Comparison of ENCODE assay signal across 11 cellular contexts in the genomic region with DNA sequence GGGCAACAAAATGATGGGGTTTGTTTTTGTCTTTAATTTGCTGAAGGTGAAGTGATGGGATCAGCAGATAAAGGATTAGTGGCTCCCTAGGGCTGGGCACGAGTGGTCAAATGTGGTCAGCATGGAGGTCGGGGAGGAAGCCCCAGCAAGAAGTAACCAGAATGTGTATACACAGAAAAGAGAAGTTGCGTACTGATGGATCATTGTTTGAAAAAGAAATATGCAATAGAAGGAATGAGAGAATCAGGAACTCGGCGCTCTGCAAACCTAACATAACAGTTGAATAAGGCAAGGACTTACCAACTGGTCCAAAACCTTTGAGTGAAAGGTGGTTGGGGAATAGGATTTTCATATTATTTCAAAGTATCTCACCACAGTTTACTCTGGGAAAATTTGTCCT. TPM values are rescaled to one million over a fixed set of nuclear protein-coding genes. Genes with fewer than 3 reads are reported as not detected.
DNase-seq lines count a peak whose midpoint lies in the region; ATAC-seq, FAIRE-seq and TF ChIP-seq lines count a peak whose summit lies in the region.
"Had no signal": no experiment of that assay in that cellular context is flagged by ENCODE, and none has a peak within 500 bp of the region (broad histone marks: within the 10 kb centered on the region; RNA-seq: fewer than 3 reads in every experiment).

No MANE protein-coding gene starts in this region.

- 45% methylated on average over 5 of the region's 5 CpGs for WGBS in K562 (ENCODE audit: insufficient coverage, low coverage, missing lambda C conversion rate)
- WGBS in GM23248 (ENCODE audit: low coverage in 1 of 2, low lambda C conversion rate in 2 of 2, missing lambda C conversion rate in 2 of 2), 2 experiments, result 85 to 88% methylated on average over 5 of the region's 5 CpGs

- H3K9me3 Mint-ChIP-seq in CD8-positive, alpha-beta T cell, result no peaks in the 10 kb centered on the region

- TF ChIP-seq EP300 in K562 (IDR thresholded peaks at IDR 0.05; ENCODE audit: low read length) (no peak), neural cell (conservative IDR thresholded peaks at IDR 0.05; ENCODE audit: poor library complexity, severe bottlenecking) (no peak)

- H2AFZ ChIP-seq in K562 (ENCODE audit: low read depth, low read length) (no peak overlapping the region), neural cell (ENCODE audit: low read depth, low read length) (no peak overlapping the region), GM23248 (no peak overlapping the region)

- CTCF ChIA-PET in CD8-positive, alpha-beta T cell (lab: Charles Lee), result interaction anchor here (1.0 to 6.7 kb wide), 4 partner anchors 14 to 85 kb away, joined by 3 to 38 read pairs (median 4); a partner anchor contains a TSS
- CTCF ChIA-PET in K562 (lab: Yijun Ruan, JAX; ENCODE audit: low intra/inter-chr PET ratio), result no interaction called here

- H3K4me3 Mint-ChIP-seq in CD8-positive, alpha-beta T cell, result peak overlapping the region; percentile 85

- no peak for TF ChIP-seq CTCF in CD8-positive, alpha-beta T cell (IDR thresholded peaks at IDR 0.05)
- no peak for TF ChIP-seq CTCF in K562 (IDR thresholded peaks at IDR 0.05 in 2 of 3, conservative IDR thresholded peaks at IDR 0.05 in 1 of 3; ENCODE audit: insufficient read depth in 2 of 3, low read depth in 1 of 3, low read length in 3 of 3)
- TF ChIP-seq CTCF in neural cell (IDR thresholded peaks at IDR 0.05; ENCODE audit: poor library complexity, severe bottlenecking), result no peak
- TF ChIP-seq CTCF in D721Med (IDR thresholded peaks at IDR 0.05; ENCODE audit: insufficient read depth, missing control alignments), result no peak

- no peaks in the 10 kb centered on the region for H3K36me3 Mint-ChIP-seq in CD8-positive, alpha-beta T cell

- TSS peak; percentile 46 for BruUV-seq in K562 (replicated peaks; lab: Mats Ljungman, UMichigan)

- H3K27ac ChIP-seq in CD8-positive, alpha-beta T cell (ENCODE audit: low read depth, low read length), result no peak overlapping the region
- no peak overlapping the region for H3K27ac ChIP-seq in K562 (ENCODE audit: extremely low read depth, low read depth, low read length)
- peak overlapping the region; percentile 64 for H3K27ac ChIP-seq in neural cell (ENCODE audit: low read length)
- no peak overlapping the region for H3K27ac ChIP-seq in GM23248
- H3K27ac ChIP-seq: foreskin keratinocyte had no signal

- H3K9me1 ChIP-seq in K562 (ENCODE audit: control insufficient read depth, insufficient read depth, low read length), result no peaks in the 10 kb centered on the region

- H4K20me1 ChIP-seq in K562 (replicated peaks; ENCODE audit: control insufficient read depth, insufficient read depth, low read length) (no peaks in the 10 kb centered on the region), neural cell (ENCODE audit: insufficient read depth) (no peaks in the 10 kb centered on the region), GM23248 (ENCODE audit: insufficient read depth) (no peaks in the 10 kb centered on the region)

- H3K4me1 ChIP-seq in CD8-positive, alpha-beta T cell (ENCODE audit: insufficient read depth, low read length), result peaks cover 13% of the 10 kb centered on the region
- H3K4me1 ChIP-seq in K562 (replicated peaks in 1 of 2; ENCODE audit: control insufficient read depth in 2 of 2, insufficient read depth in 2 of 2, low read length in 2 of 2), result peaks cover 17 to 24% of the 10 kb centered on the region in 2 experiments; a peak in 4 of 5 replicates
- H3K4me1 ChIP-seq in GM23248 (ENCODE audit: insufficient read depth), result no peaks in the 10 kb centered on the region
- H3K4me1 ChIP-seq: foreskin keratinocyte had no signal

- no peaks in the 10 kb centered on the region for H3K9me3 ChIP-seq in CD8-positive, alpha-beta T cell (ENCODE audit: low read length)
- no peaks in the 10 kb centered on the region for H3K9me3 ChIP-seq in K562 (replicated peaks; ENCODE audit: control insufficient read depth, insufficient read depth, low read depth, low read length)
- no peaks in the 10 kb centered on the region for H3K9me3 ChIP-seq in neural cell (ENCODE audit: low read length)
- H3K9me3 ChIP-seq in GM23248 (ENCODE audit: low read depth), result no peaks in the 10 kb centered on the region
- H3K9me3 ChIP-seq: vagina had no signal

- peaks cover 46% of the 10 kb centered on the region for H3K4me1 Mint-ChIP-seq in CD8-positive, alpha-beta T cell (ENCODE audit: low read depth)

- FAIRE-seq in K562 (lab: Jason Lieb, UNC) (no peak), D721Med (lab: Jason Lieb, UNC) (no peak)

- no peaks in the 10 kb centered on the region; the same call in 2 of the 3 replicates for H3K79me2 ChIP-seq in K562 (ENCODE audit: control insufficient read depth, insufficient read depth, low read length)
- peaks cover 31% of the 10 kb centered on the region for H3K79me2 ChIP-seq in neural cell (replicated peaks; ENCODE audit: insufficient read depth, low read length)
- H3K79me2 ChIP-seq in GM23248 (ENCODE audit: insufficient read depth), result 0 out of 2 replicates have a peak, but pooled peaks cover 7% of the 10 kb centered on the region

- H3K27ac Mint-ChIP-seq in CD8-positive, alpha-beta T cell, result no peak overlapping the region

- H3K4me2 ChIP-seq in K562 (ENCODE audit: insufficient read depth, low read length), result no peak overlapping the region
- H3K4me2 ChIP-seq in neural cell (ENCODE audit: low read length), result peak overlapping the region; percentile 99
- no peak overlapping the region for H3K4me2 ChIP-seq in GM23248 (ENCODE audit: unreplicated experiment)

- intact Hi-C loops in CD8-positive, alpha-beta T cell (cut with DNase I, micrococcal nuclease), result loop anchor here in 1 of 2 experiments (5.0 kb wide), 1 partner anchor 74 kb away; a partner anchor contains a TSS
- intact Hi-C loops in K562 (cut with micrococcal nuclease), result no loop called here

- no peaks in the 10 kb centered on the region for H3K27me3 Mint-ChIP-seq in CD8-positive, alpha-beta T cell (ENCODE audit: low read depth)

- no peaks in the 10 kb centered on the region for H3F3A ChIP-seq in neural cell (ENCODE audit: insufficient read depth, low read length, poor library complexity, severe bottlenecking)
- peaks cover 6% of the 10 kb centered on the region; the same call in 1 of the 2 replicates for H3F3A ChIP-seq in GM23248 (ENCODE audit: insufficient read depth)

- TF ChIP-seq RAD21 in K562 (CRISPR knock-in tag; conservative IDR thresholded peaks at IDR 0.05 in 1 of 2, IDR thresholded peaks at IDR 0.05 in 1 of 2) (no peak), neural cell (conservative IDR thresholded peaks at IDR 0.05) (no peak)

- ATAC-seq in CD8-positive, alpha-beta T cell, result no peak
- ATAC-seq in K562 (no peak), left lobe of liver (no peak)
- ATAC-seq: right cardiac atrium had no signal

- POLR2A ChIA-PET in CD8-positive, alpha-beta T cell (lab: Charles Lee), result interaction anchor here (2.8 to 3.1 kb wide), 2 partner anchors 15 to 20 kb away, joined by 8 to 22 read pairs; a partner anchor contains a TSS
- POLR2A ChIA-PET in K562 (lab: Yijun Ruan, JAX), result interaction anchor here (0.9 kb wide), 1 partner anchor 16 kb away, joined by 3 read pairs; no protein-coding TSS in a partner anchor

- no peaks in the 10 kb centered on the region for H3K36me3 ChIP-seq in CD8-positive, alpha-beta T cell (ENCODE audit: insufficient read depth, low read length)
- H3K36me3 ChIP-seq in K562 (ENCODE audit: control insufficient read depth, insufficient read depth, low read length) (no peaks in the 10 kb centered on the region; the same call in 1 of the 3 replicates), neural cell (ENCODE audit: insufficient read depth, low read length) (no peaks in the 10 kb centered on the region), GM23248 (ENCODE audit: low read depth) (no peaks in the 10 kb centered on the region)
- H3K36me3 ChIP-seq: vagina had no signal

- H3K4me3 ChIP-seq in CD8-positive, alpha-beta T cell (ENCODE audit: low read depth, low read length), result no peak overlapping the region
- no peak overlapping the region for H3K4me3 ChIP-seq in K562
- H3K4me3 ChIP-seq in neural cell (ENCODE audit: low read length), result peak overlapping the region; percentile 86
- H3K4me3 ChIP-seq in GM23248, result no peak overlapping the region

- no peak for TF ChIP-seq POLR2A in K562 (conservative IDR thresholded peaks at IDR 0.05)

- H3K9me2 ChIP-seq in neural cell (ENCODE audit: insufficient read depth, low read length) (no peaks in the 10 kb centered on the region), GM23248 (ENCODE audit: insufficient read depth) (no peaks in the 10 kb centered on the region)

- H3K9ac ChIP-seq in K562 (ENCODE audit: insufficient read depth in 1 of 2, low read depth in 2 of 2, low read length in 2 of 2), result no peak overlapping the region
- peak overlapping the region; percentile 80 for H3K9ac ChIP-seq in neural cell (ENCODE audit: low read length)
- no peak overlapping the region for H3K9ac ChIP-seq in GM23248

- no peaks in the 10 kb centered on the region for H3K27me3 ChIP-seq in CD8-positive, alpha-beta T cell (ENCODE audit: insufficient read depth, low read length)
- H3K27me3 ChIP-seq in K562 (ENCODE audit: control insufficient read depth in 2 of 2, insufficient read depth in 2 of 2, low read length in 2 of 2) (no peaks in the 10 kb centered on the region; a peak in 1 of 5 replicates), neural cell (ENCODE audit: insufficient read depth, low read depth, low read length) (peaks cover 31% of the 10 kb centered on the region), GM23248 (replicated peaks; ENCODE audit: insufficient read depth) (peaks cover 26% of the 10 kb centered on the region)
- H3K27me3 ChIP-seq: vagina had no signal

- no peak for DNase-seq in CD8-positive, alpha-beta T cell
- DNase-seq in KG1 (lab: John Stamatoyannopoulos, UW) (peak; percentile 18), K562 (ENCODE audit: extremely low read depth in 1 of 4, low spot score in 3 of 4) (no peak), left lobe of liver (ENCODE audit: low spot score) (no peak), D721Med (ENCODE audit: insufficient read length, low spot score) (no peak), GM23248 (no peak)
- DNase-seq: right cardiac atrium, T1000 had no signal

- in situ Hi-C loops in K562 (cut with MboI), result no loop called here
- in situ Hi-C loops in GM23248 (cut with MboI), result no loop called here

RNA-seq across cellular contexts. Expression of a gene that starts 1.5 kb away (rescaled TPM):
- 1 to 10 TPM; 5.1 to 5.3 TPM for total RNA-seq in CD8-positive, alpha-beta T cell
- total RNA-seq in K562 (2011; cell fraction: chromatin; rRNA removed; ENCODE audit: low replicate concordance), result 3.1 and 8.1 TPM in 2 replicates
- 0.83 and 1.4 TPM in 2 replicates for total RNA-seq in K562 (2011; cell fraction: nucleolus; rRNA removed)
- 5.7 and 14.4 TPM in 2 replicates for total RNA-seq in K562 (2011; cell fraction: nucleoplasm; rRNA removed)
- total RNA-seq in K562 (2014; rRNA removed) (2.2 TPM in 2 replicates), K562 (2014; rRNA removed; fragmentation: Illumina TruSeq; extraction: Trizol) (3.8 and 4.8 TPM in 2 replicates), K562 (2015; rRNA removed; fragmentation: Illumina TruSeq; extraction: Trizol) (3.3 and 3.6 TPM in 2 replicates), K562 (2021) (3.2 and 3.4 TPM in 2 replicates), left lobe of liver (1.4 TPM)
- polyA plus RNA-seq in K562 (2011; rRNA removed) (2.3 and 3.6 TPM in 2 replicates), K562 (2014; fragmentation: Illumina TruSeq; extraction: Trizol) (2.7 and 3.0 TPM in 2 replicates), K562 (2014; fragmentation: Nextera tagmentation; extraction: Ambion mirVana) (under 1 TPM; 0.49 to 0.85 TPM), K562 (2014; rRNA removed) (2.1 and 3.3 TPM in 2 replicates), neural cell (79.9 and 80.3 TPM in 2 replicates), GM23248 (2016; fragmentation: Nextera tagmentation; extraction: Ambion mirVana) (4.1 and 4.6 TPM in 2 replicates)
- 0.57 and 1.1 TPM in 2 replicates for polyA plus RNA-seq in K562 (2011; cell fraction: cytosol; rRNA removed)
- 2.7 and 2.9 TPM in 2 replicates for polyA plus RNA-seq in K562 (2011; cell fraction: nucleus; rRNA removed)
- 1.7 and 4.4 TPM in 2 replicates for polyA plus RNA-seq in K562 (2012)
- 2.3 and 3.5 TPM in 2 replicates for polyA minus RNA-seq in K562 (2011; rRNA and poly(A)+ RNA removed)
- polyA minus RNA-seq in K562 (2011; cell fraction: cytosol; rRNA and poly(A)+ RNA removed), result 0.91 and 1.7 TPM in 2 replicates
- polyA minus RNA-seq in K562 (2011; cell fraction: nucleus; rRNA and poly(A)+ RNA removed), result 1.8 and 1.9 TPM in 2 replicates
- polyA minus RNA-seq in neural cell, result 175 and 209 TPM in 2 replicates
- total RNA-seq in GM23248 (2014; rRNA removed; shearing (Covaris generic)), result 5.9 and 7.8 TPM in 2 replicates

RNA-seq across cellular contexts. Expression of a gene that starts 15.5 kb away (rescaled TPM):
- 10 to 100 TPM; 18.9 to 20.0 TPM for total RNA-seq in CD8-positive, alpha-beta T cell
- total RNA-seq in K562 (2011; cell fraction: chromatin; rRNA removed; ENCODE audit: low replicate concordance), result 2.4 and 7.0 TPM in 2 replicates
- total RNA-seq in K562 (2011; cell fraction: nucleolus; rRNA removed), result 2.8 and 3.2 TPM in 2 replicates
- 3.1 and 5.4 TPM in 2 replicates for total RNA-seq in K562 (2011; cell fraction: nucleoplasm; rRNA removed)
- total RNA-seq in K562 (2014; rRNA removed) (8.8 and 10.9 TPM in 2 replicates), K562 (2014; rRNA removed; fragmentation: Illumina TruSeq; extraction: Trizol) (13.6 and 14.2 TPM in 2 replicates), K562 (2015; rRNA removed; fragmentation: Illumina TruSeq; extraction: Trizol) (11.2 and 11.3 TPM in 2 replicates), K562 (2021) (9.7 and 10.3 TPM in 2 replicates), left lobe of liver (4.8 TPM)
- polyA plus RNA-seq in K562 (2011; rRNA removed) (11.3 and 30.3 TPM in 2 replicates), K562 (2014; fragmentation: Illumina TruSeq; extraction: Trizol) (7.9 and 9.5 TPM in 2 replicates), K562 (2014; fragmentation: Nextera tagmentation; extraction: Ambion mirVana) (1 to 10 TPM; 4.3 to 4.8 TPM), K562 (2014; rRNA removed) (9.8 and 10.7 TPM in 2 replicates), neural cell (6.1 and 8.3 TPM in 2 replicates), GM23248 (2016; fragmentation: Nextera tagmentation; extraction: Ambion mirVana) (6.7 and 8.1 TPM in 2 replicates)
- polyA plus RNA-seq in K562 (2011; cell fraction: cytosol; rRNA removed), result 6.9 and 16.4 TPM in 2 replicates
- polyA plus RNA-seq in K562 (2011; cell fraction: nucleus; rRNA removed), result 4.8 and 5.0 TPM in 2 replicates
- 11.4 and 11.6 TPM in 2 replicates for polyA plus RNA-seq in K562 (2012)
- 4.8 and 8.9 TPM in 2 replicates for polyA minus RNA-seq in K562 (2011; rRNA and poly(A)+ RNA removed)
- 2.9 and 6.2 TPM in 2 replicates for polyA minus RNA-seq in K562 (2011; cell fraction: cytosol; rRNA and poly(A)+ RNA removed)
- 2.0 and 3.6 TPM in 2 replicates for polyA minus RNA-seq in K562 (2011; cell fraction: nucleus; rRNA and poly(A)+ RNA removed)
- 6.0 and 6.6 TPM in 2 replicates for polyA minus RNA-seq in neural cell
- total RNA-seq in GM23248 (2014; rRNA removed; shearing (Covaris generic)), result 6.3 and 7.5 TPM in 2 replicates
